1 cellular context compared by ENCODE assay signal in genomic region chr3:170438836-170439235, GRCh38.
A peak's percentile ranks its signal among the peaks of the same experiment; 100 is the strongest.
TF ChIP-seq lines count a peak whose summit lies in the region.

No MANE protein-coding gene starts in this region.

TF ChIP-seq in K562, 482 proteins besides CTCF, POLR2A, EP300 and RAD21 (continued from another document):
- TF ChIP-seq ZNF512 (tag; IDR thresholded peaks at IDR 0.05) (no peak), ZNF347 (CRISPR knock-in tag; IDR thresholded peaks at IDR 0.05; ENCODE audit: low read depth) (no peak), JUND (IDR thresholded peaks at IDR 0.05; ENCODE audit: borderline replicate concordance, low read depth, low read length) (no peak), JUND (tag; IDR thresholded peaks at IDR 0.05; ENCODE audit: borderline replicate concordance, low read depth, low read length) (no peak), ILK (tag; IDR thresholded peaks at IDR 0.05; ENCODE audit: borderline replicate concordance, low read depth) (no peak), POLR3A (IDR thresholded peaks at IDR 0.05; ENCODE audit: borderline replicate concordance, extremely low read depth, insufficient read depth, insufficient read length) (no peak), GTF2E2 (tag; IDR thresholded peaks at IDR 0.05) (no peak), MIER1 (IDR thresholded peaks at IDR 0.05; ENCODE audit: low read depth) (no peak), ZNF316 (IDR thresholded peaks at IDR 0.05) (peak; percentile 94)
